ENCODE assay signal across 8 cellular contexts in the genomic region with DNA sequence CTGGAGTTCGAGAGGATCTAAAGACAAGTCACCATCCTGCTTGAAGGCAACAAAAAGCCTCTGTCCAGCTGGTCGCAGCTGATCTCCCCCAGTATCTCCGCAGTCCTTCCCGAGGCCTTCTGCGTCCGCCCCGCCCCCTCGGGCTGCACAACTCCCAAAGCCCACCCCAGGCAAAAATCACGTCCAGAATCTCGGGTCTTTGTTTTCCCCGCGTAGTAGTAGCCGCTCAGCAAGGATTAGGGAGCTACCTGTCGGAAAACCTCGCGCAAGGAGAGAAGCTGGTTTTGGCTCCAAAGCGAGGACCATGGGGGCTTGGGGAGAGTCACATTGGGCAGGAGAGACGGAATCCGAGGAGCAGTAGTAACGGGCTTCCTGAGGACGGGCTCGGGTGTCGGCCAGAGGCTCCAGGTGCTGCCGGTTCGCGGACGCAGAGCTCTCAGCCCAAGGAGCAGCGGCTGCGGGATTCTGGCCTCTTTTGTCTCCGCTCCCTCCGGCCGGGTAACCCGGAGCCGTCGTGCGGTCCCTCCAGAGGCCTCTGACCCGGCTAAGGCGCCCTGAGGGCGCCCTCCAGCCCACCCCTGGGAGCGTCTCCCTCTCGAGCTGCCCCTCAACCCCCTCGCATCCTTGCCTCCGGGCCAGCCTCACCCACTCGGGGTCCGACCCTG. TPM values are rescaled to one million over a fixed set of nuclear protein-coding genes. Genes with fewer than 3 reads are reported as not detected.
DNase-seq lines count a peak whose midpoint lies in the region; ATAC-seq and TF ChIP-seq lines count a peak whose summit lies in the region.

No MANE protein-coding gene starts in this region.

- peaks cover 38% of the 10 kb centered on the region for H3K36me3 Mint-ChIP-seq in WTC11

- no peak for DNase-seq in BJ (ENCODE audit: low read depth)
- DNase-seq in WTC11 (ENCODE audit: low spot score): peak; percentile 52
- DNase-seq in fibroblast of villous mesenchyme (ENCODE audit: low read depth): peak; percentile 51
- no peak for DNase-seq in ureter (ENCODE audit: low spot score)
- no peak for DNase-seq in RPMI8226

- H3K9me3 Mint-ChIP-seq in WTC11: no peaks in the 10 kb centered on the region

- peak overlapping the region; percentile 60 for H3K27ac ChIP-seq in neutrophil

- ATAC-seq in GM18873 (IDR thresholded peaks at IDR 0.05; ENCODE audit: low FRiP score, unreplicated experiment): peak; percentile 11
- peak; percentile 36 for ATAC-seq in HG03342 (IDR thresholded peaks at IDR 0.05; ENCODE audit: unreplicated experiment)
- peak; percentile 37 for ATAC-seq in WTC11

- peaks cover 14 to 15% of the 10 kb centered on the region in 2 experiments for H3K4me1 ChIP-seq in neutrophil (ENCODE audit: control insufficient read depth in 1 of 2, insufficient read depth in 1 of 2, low read depth in 1 of 2, low read length in 1 of 2)

- H3K27me3 Mint-ChIP-seq in WTC11 (ENCODE audit: low read depth): no peaks in the 10 kb centered on the region

- H3K27ac Mint-ChIP-seq in WTC11: 0 out of 2 replicates have a peak overlapping the region, but pooled peaks have one; percentile 8

- TF ChIP-seq CTCF in BJ (IDR thresholded peaks at IDR 0.05; ENCODE audit: insufficient read depth, low read depth, low read length) (no peak), WTC11 (IDR thresholded peaks at IDR 0.05) (no peak), fibroblast of villous mesenchyme (IDR thresholded peaks at IDR 0.05; ENCODE audit: insufficient read depth, low read depth, low read length) (no peak), neutrophil (IDR thresholded peaks at IDR 0.05) (no peak)

- peak overlapping the region; percentile 72 for H3K4me3 ChIP-seq in BJ (ENCODE audit: low read depth, low read length)
- peak overlapping the region; percentile 91 for H3K4me3 ChIP-seq in fibroblast of villous mesenchyme (ENCODE audit: low read depth, low read length)
- H3K4me3 ChIP-seq in neutrophil (ENCODE audit: low read depth in 1 of 2, low read length in 1 of 2): peak overlapping the region; percentile 85 to 95

- no peaks in the 10 kb centered on the region for H3K27me3 ChIP-seq in BJ (ENCODE audit: control insufficient read depth, insufficient read depth, low read length)
- H3K27me3 ChIP-seq in neutrophil: no peaks in the 10 kb centered on the region

- H3K36me3 ChIP-seq in BJ (ENCODE audit: control insufficient read depth, insufficient read depth, low read length): peaks cover 7% of the 10 kb centered on the region
- H3K36me3 ChIP-seq in neutrophil: peaks cover 18% of the 10 kb centered on the region

- H3K9me3 ChIP-seq in neutrophil: no peaks in the 10 kb centered on the region

- H3K4me3 Mint-ChIP-seq in WTC11: peak overlapping the region; percentile 92

- POLR2A ChIA-PET in BJ (lab: Charles Lee) (interaction anchor here (0.6 to 0.7 kb wide), 2 partner anchors 140 to 255 kb away, joined by 3 to 6 read pairs; no protein-coding TSS in a partner anchor), WTC11 (lab: Charles Lee) (interaction anchor here (0.6 to 1.7 kb wide), 4 partner anchors 9 to 140 kb away, joined by 4 to 8 read pairs (median 6); no protein-coding TSS in a partner anchor)

- CTCF ChIA-PET in BJ (lab: Yijun Ruan, JAX) (interaction anchor here (0.6 to 1.4 kb wide), 5 partner anchors 10 to 36 kb away, joined by 3 to 4 read pairs (median 3); no protein-coding TSS in a partner anchor), WTC11 (lab: Charles Lee) (interaction anchor here (0.6 to 1.9 kb wide), 14 partner anchors 9 to 1108 kb away, joined by 3 to 14 read pairs (median 3); partner anchors contain the start of genes HYPK, MFAP1 and SERINC4)

- peaks cover 33% of the 10 kb centered on the region for H3K4me1 Mint-ChIP-seq in WTC11

TF ChIP-seq in WTC11, 78 proteins besides CTCF, POLR2A, EP300 and RAD21:
- no peak for TF ChIP-seq ESRRA (CRISPR knock-in tag; IDR thresholded peaks at IDR 0.05; ENCODE audit: borderline replicate concordance)
- 0 out of 2 replicates have a peak, but pooled peaks have one; percentile 5 for TF ChIP-seq SP1 (CRISPR knock-in tag; conservative IDR thresholded peaks at IDR 0.05)

RNA-seq across cellular contexts. Expression of gene ZSCAN29, which starts 0.4 kb away (rescaled TPM):
- 6.4 TPM in 2 replicates for polyA plus RNA-seq in BJ (2011; rRNA removed)
- 3.7 and 5.4 TPM in 2 replicates for polyA minus RNA-seq in BJ (2011; rRNA and poly(A)+ RNA removed)
- 39.7 to 41.7 TPM (median 41.6 TPM) in 3 replicates for total RNA-seq in WTC11 (2021)
- 26.3 and 37.0 TPM in 2 replicates for total RNA-seq in fibroblast of villous mesenchyme
- 27.3 TPM for total RNA-seq in ureter

RNA-seq across cellular contexts. Expression of gene TUBGCP4, which starts 0.5 kb away (rescaled TPM):
- 10.2 and 10.3 TPM in 2 replicates for polyA plus RNA-seq in BJ (2011; rRNA removed)
- 10.0 and 10.2 TPM in 2 replicates for polyA minus RNA-seq in BJ (2011; rRNA and poly(A)+ RNA removed)
- total RNA-seq in WTC11 (2021) (22.5 to 28.5 TPM (median 25.4 TPM) in 3 replicates), fibroblast of villous mesenchyme (9.7 and 14.7 TPM in 2 replicates), ureter (19.8 TPM)

RNA-seq across cellular contexts. Expression of gene LCMT2, which starts 40.1 kb away (rescaled TPM):
- 8.7 and 10.7 TPM in 2 replicates for polyA plus RNA-seq in BJ (2011; rRNA removed)
- 9.1 and 12.0 TPM in 2 replicates for polyA minus RNA-seq in BJ (2011; rRNA and poly(A)+ RNA removed)
- total RNA-seq in WTC11 (2021) (7.6 to 10.6 TPM (median 9.6 TPM) in 3 replicates), fibroblast of villous mesenchyme (5.2 and 11.2 TPM in 2 replicates), ureter (12.8 TPM)

Comparison
In these comparisons a context has a peak if more than half of its experiments do, and no peak if none do; other contexts are left out.
1. DNase-seq: peak in WTC11 (single experiment) and fibroblast of villous mesenchyme (single experiment); none in BJ (single experiment), ureter (single experiment) and RPMI8226 (single experiment).
2. Peak in every context shown above with its lines, with median percentiles within 50 percentile points of each other: H3K4me3 ChIP-seq and ATAC-seq.